In the genomic region with DNA sequence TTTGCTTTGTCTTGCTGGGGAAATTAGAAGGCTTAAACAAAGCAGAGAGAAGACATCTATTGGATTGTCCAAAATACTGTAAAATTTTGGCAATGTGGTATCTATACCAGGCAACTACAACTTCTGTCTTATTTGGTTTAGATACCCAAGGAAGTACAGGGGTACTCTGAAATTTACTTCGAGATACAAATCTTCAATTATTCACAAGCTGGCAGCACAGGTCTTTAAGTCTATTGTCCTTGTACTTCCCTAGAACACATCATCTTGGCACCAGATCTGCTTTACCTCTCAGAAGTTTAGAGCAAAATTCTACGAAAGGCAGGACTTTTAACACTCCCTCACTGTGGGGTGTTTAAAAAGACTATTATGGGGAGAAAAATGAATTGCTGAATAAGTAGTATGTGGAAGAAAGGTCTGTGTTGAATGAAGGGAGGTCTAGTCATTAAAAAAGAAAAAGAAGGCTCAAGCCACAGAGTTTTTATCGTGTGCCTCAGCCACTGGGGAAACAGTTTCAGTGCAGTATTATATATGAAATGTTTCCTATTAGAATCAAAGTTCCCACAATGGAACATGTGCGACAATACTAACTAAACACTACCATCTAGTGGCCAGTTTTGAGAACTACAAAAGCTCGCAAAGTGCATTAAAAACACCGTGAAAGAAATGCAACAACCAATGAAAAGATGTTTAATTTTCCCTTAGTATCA, we compare ENCODE assay signal across 8 cellular contexts.
DNase-seq lines count a peak whose midpoint lies in the region; ATAC-seq, FAIRE-seq and TF ChIP-seq lines count a peak whose summit lies in the region.

No MANE protein-coding gene starts in this region.

- in situ Hi-C loops in K562 (cut with MboI): loop anchor here (10.0 to 25.0 kb wide), 3 partner anchors 615 to 1112 kb away; no protein-coding TSS in a partner anchor

- TF ChIP-seq CTCF in K562 (IDR thresholded peaks at IDR 0.05 in 2 of 3, conservative IDR thresholded peaks at IDR 0.05 in 1 of 3; ENCODE audit: insufficient read depth in 2 of 3, low read depth in 1 of 3, low read length in 3 of 3) (peak; percentile 42 to 78 (median 51); a peak in 4 of 6 replicates), smooth muscle cell (IDR thresholded peaks at IDR 0.05; ENCODE audit: borderline replicate concordance, insufficient read depth, poor library complexity, severe bottlenecking) (peak; percentile 82)

- H2AFZ ChIP-seq in K562 (ENCODE audit: low read depth, low read length) (no peak overlapping the region), smooth muscle cell (ENCODE audit: low read depth) (peak overlapping the region; percentile 60)

- no peak for TF ChIP-seq POLR2A in K562 (conservative IDR thresholded peaks at IDR 0.05)

- H3K9me1 ChIP-seq in K562 (ENCODE audit: control insufficient read depth, insufficient read depth, low read length): no peaks in the 10 kb centered on the region

- FAIRE-seq in K562 (lab: Jason Lieb, UNC): peak; percentile 79

- H3K79me2 ChIP-seq in K562 (ENCODE audit: control insufficient read depth, insufficient read depth, low read length) (no peaks in the 10 kb centered on the region), smooth muscle cell (ENCODE audit: low read depth) (no peaks in the 10 kb centered on the region)

- TF ChIP-seq RAD21 in K562 (CRISPR knock-in tag; conservative IDR thresholded peaks at IDR 0.05 in 1 of 2, IDR thresholded peaks at IDR 0.05 in 1 of 2): peak; percentile 68 to 78

- H4K20me1 ChIP-seq in K562 (replicated peaks; ENCODE audit: control insufficient read depth, insufficient read depth, low read length) (no peaks in the 10 kb centered on the region), smooth muscle cell (ENCODE audit: low read depth) (no peaks in the 10 kb centered on the region)

- WGBS in K562 (ENCODE audit: insufficient coverage, low coverage, missing lambda C conversion rate): 1% methylated on average over 6 of the region's 6 CpGs
- WGBS in smooth muscle cell (ENCODE audit: low lambda C conversion rate): 27% methylated on average over 6 of the region's 6 CpGs

- no TSS peak for BruUV-seq in K562 (replicated peaks; lab: Mats Ljungman, UMichigan)

- no peak overlapping the region for H3K4me2 ChIP-seq in K562 (ENCODE audit: insufficient read depth, low read length)
- H3K4me2 ChIP-seq in smooth muscle cell: peak overlapping the region; percentile 64

- no peaks in the 10 kb centered on the region for H3K4me1 ChIP-seq in K562 (replicated peaks in 1 of 2; ENCODE audit: control insufficient read depth in 2 of 2, insufficient read depth in 2 of 2, low read length in 2 of 2)
- H3K4me1 ChIP-seq in smooth muscle cell (ENCODE audit: low read depth): peaks cover 9% of the 10 kb centered on the region

- ATAC-seq in GM19043 (IDR thresholded peaks at IDR 0.05; ENCODE audit: low read depth, unreplicated experiment) (peak; percentile 38), HG03159 (IDR thresholded peaks at IDR 0.05; ENCODE audit: unreplicated experiment) (peak; percentile 40), K562 (peak; percentile 76)

- H3K9me3 ChIP-seq in K562 (replicated peaks; ENCODE audit: control insufficient read depth, insufficient read depth, low read depth, low read length) (no peaks in the 10 kb centered on the region), smooth muscle cell (replicated peaks; ENCODE audit: low read depth) (no peaks in the 10 kb centered on the region)

- H3K27ac ChIP-seq in K562 (ENCODE audit: extremely low read depth, low read depth, low read length) (no peak overlapping the region), smooth muscle cell (ENCODE audit: low read depth) (peak overlapping the region; percentile 64)

- peak; percentile 43 for DNase-seq in DMS 273 treated with DMSO at 0.1 percent for 48 hours (lab: John Stamatoyannopoulos, UW)
- DNase-seq in NCI-H524 treated with DMSO at 0.1 percent for 48 hours (lab: John Stamatoyannopoulos, UW): peak; percentile 10
- peak; percentile 22 to 50 (median 24) for DNase-seq in K562 (ENCODE audit: extremely low read depth in 1 of 4, low spot score in 3 of 4)
- DNase-seq in iPS-NIHi11 (ENCODE audit: low spot score): peak; percentile 37
- DNase-seq in smooth muscle cell (lab: John Stamatoyannopoulos, UW; ENCODE audit: unreplicated experiment): no peak
- DNase-seq in activated T-cell treated with anti-CD3 and anti-CD28 coated beads for 4 hours: no peak

- H3F3A ChIP-seq in smooth muscle cell (ENCODE audit: low read depth): no peaks in the 10 kb centered on the region

- CTCF ChIA-PET in K562 (lab: Yijun Ruan, JAX; ENCODE audit: low intra/inter-chr PET ratio): interaction anchor here (0.6 to 1.0 kb wide), 3 partner anchors 410 to 1109 kb away, joined by 3 to 4 read pairs (median 4); no protein-coding TSS in a partner anchor

- POLR2A ChIA-PET in K562 (lab: Yijun Ruan, JAX): interaction anchor here (1.0 kb wide), 2 partner anchors 20 to 1173 kb away, joined by 3 read pairs; no protein-coding TSS in a partner anchor

- TF ChIP-seq EP300 in K562 (IDR thresholded peaks at IDR 0.05; ENCODE audit: low read length): no peak

- H3K9ac ChIP-seq in K562 (ENCODE audit: insufficient read depth in 1 of 2, low read depth in 2 of 2, low read length in 2 of 2) (no peak overlapping the region), smooth muscle cell (ENCODE audit: low read depth) (peak overlapping the region; percentile 40)

- H3K27me3 ChIP-seq in K562 (ENCODE audit: control insufficient read depth in 2 of 2, insufficient read depth in 2 of 2, low read length in 2 of 2) (no peaks in the 10 kb centered on the region), smooth muscle cell (ENCODE audit: low read depth) (no peaks in the 10 kb centered on the region)

- intact Hi-C loops in K562 (cut with micrococcal nuclease): loop anchor here (1.0 to 10.0 kb wide), 3 partner anchors 410 to 915 kb away; no protein-coding TSS in a partner anchor

- H3K4me3 ChIP-seq in K562 (no peak overlapping the region), smooth muscle cell (no peak overlapping the region)

- H3K36me3 ChIP-seq in K562 (ENCODE audit: control insufficient read depth, insufficient read depth, low read length) (no peaks in the 10 kb centered on the region), smooth muscle cell (ENCODE audit: low read depth) (no peaks in the 10 kb centered on the region)

TF ChIP-seq in K562, 482 proteins besides CTCF, POLR2A, EP300 and RAD21:
- TF ChIP-seq, protein P1, sequence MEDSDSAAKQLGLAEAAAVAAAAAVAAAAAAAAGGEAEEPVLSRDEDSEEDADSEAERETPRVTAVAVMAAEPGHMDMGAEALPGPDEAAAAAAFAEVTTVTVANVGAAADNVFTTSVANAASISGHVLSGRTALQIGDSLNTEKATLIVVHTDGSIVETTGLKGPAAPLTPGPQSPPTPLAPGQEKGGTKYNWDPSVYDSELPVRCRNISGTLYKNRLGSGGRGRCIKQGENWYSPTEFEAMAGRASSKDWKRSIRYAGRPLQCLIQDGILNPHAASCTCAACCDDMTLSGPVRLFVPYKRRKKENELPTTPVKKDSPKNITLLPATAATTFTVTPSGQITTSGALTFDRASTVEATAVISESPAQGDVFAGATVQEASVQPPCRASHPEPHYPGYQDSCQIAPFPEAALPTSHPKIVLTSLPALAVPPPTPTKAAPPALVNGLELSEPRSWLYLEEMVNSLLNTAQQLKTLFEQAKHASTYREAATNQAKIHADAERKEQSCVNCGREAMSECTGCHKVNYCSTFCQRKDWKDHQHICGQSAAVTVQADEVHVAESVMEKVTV (CRISPR knock-in tag; IDR thresholded peaks at IDR 0.05): peak; percentile 55
- no peak for TF ChIP-seq KAT2B (IDR thresholded peaks at IDR 0.05; ENCODE audit: low read depth, low read length)

Comparison
In these comparisons a context has a peak if more than half of its experiments do, and no peak if none do; other contexts are left out.
1. DNase-seq: peak in DMS 273 treated with DMSO at 0.1 percent for 48 hours (single experiment), NCI-H524 treated with DMSO at 0.1 percent for 48 hours (single experiment), K562 (4 of 4) and iPS-NIHi11 (single experiment); none in smooth muscle cell (single experiment) and activated T-cell treated with anti-CD3 and anti-CD28 coated beads for 4 hours (single experiment).
2. Peak in every context shown above with its lines, with median percentiles within 50 percentile points of each other: ATAC-seq.